21 cellular contexts compared by ENCODE assay signal in genomic region chr1:38106726-38107125, GRCh38.
"Had no signal": no experiment of that assay in that cellular context is flagged by ENCODE, and none has a peak within 500 bp of the region (broad histone marks: within the 10 kb centered on the region; RNA-seq: fewer than 3 reads in every experiment).

No MANE protein-coding gene starts in this region.

- H3K9me3 ChIP-seq: neutrophil, sigmoid colon, thyroid gland, vagina had no signal

- H3K27me3 ChIP-seq: esophagus muscularis mucosa, sigmoid colon, thyroid gland, vagina had no signal

- H3K4me1 ChIP-seq: esophagus muscularis mucosa, sigmoid colon, thyroid gland, vagina had no signal

- H3K4me3 ChIP-seq: coronary artery, esophagus muscularis mucosa, lung, psoas muscle, sigmoid colon, thyroid gland, vagina had no signal

- H3K36me3 ChIP-seq: esophagus muscularis mucosa, neutrophil, sigmoid colon, thyroid gland, vagina had no signal

- FAIRE-seq: endothelial cell of umbilical vein, keratinocyte had no signal

- ATAC-seq: left lobe of liver; natural killer cell; psoas muscle; right cardiac atrium; stimulated activated naive CD8-positive, alpha-beta T cell treated with anti-CD3 and anti-CD28 coated beads, Interleukin-15, amount 100 ng/mL, for 72 hours had no signal

- DNase-seq: dermis blood vessel endothelial cell; effector memory CD4-positive, alpha-beta T cell; foreskin melanocyte; natural killer cell; psoas muscle; right cardiac atrium; sigmoid colon; stimulated activated CD4-positive, alpha-beta T cell treated with anti-CD3 and anti-CD28 coated beads, Interleukin-2, amount 100 ng/mL, for 24 hours; stimulated activated CD4-positive, alpha-beta T cell treated with anti-CD3 and anti-CD28 coated beads, Interleukin-4, amount 100 ng/mL, for 24 hours; stimulated activated naive CD4-positive, alpha-beta T cell; stimulated activated naive CD8-positive, alpha-beta T cell treated with anti-CD3 and anti-CD28 coated beads, Interleukin-15, amount 100 ng/mL, for 72 hours; trophoblast cell had no signal

- H3K27ac ChIP-seq: coronary artery, esophagus muscularis mucosa, neutrophil, psoas muscle, sigmoid colon, thyroid gland, vagina had no signal
